Comparison of ENCODE assay signal across 8 cellular contexts in the genomic region with DNA sequence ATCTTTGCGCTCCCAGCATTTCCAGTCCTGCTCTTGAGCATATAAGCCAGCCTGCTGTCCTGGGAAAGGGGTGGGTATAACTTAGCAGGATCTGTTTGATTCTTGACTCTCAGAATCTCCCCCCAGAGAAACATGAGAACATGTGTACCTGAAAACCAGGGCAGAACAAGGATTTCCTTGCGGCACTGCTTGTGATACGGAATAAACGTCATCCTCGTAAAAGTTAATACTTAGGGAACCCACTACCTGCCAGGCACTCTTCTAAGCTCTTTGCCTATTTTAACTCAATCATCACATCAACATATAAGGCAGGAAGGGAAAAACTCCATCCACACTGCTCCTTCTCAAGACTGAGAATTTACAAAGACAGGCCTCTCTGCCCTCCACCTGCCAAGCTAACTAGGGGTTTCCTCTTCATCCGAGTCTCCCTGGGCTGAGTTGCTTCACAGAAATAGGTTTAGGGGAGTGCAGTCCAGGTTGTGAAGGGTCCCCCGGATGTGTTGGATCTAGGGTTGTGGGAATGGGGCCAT. TPM values are rescaled to one million over a fixed set of nuclear protein-coding genes. Genes with fewer than 3 reads are reported as not detected.
DNase-seq lines count a peak whose midpoint lies in the region; ATAC-seq and TF ChIP-seq lines count a peak whose summit lies in the region.

No MANE protein-coding gene starts in this region.

- no peaks in the 10 kb centered on the region for H3K27me3 Mint-ChIP-seq in activated CD4-positive, alpha-beta memory T cell treated with anti-CD3 and anti-CD28 coated beads for 36 hours

- no peaks in the 10 kb centered on the region for H3K36me3 ChIP-seq in HCT116 (ENCODE audit: control insufficient read depth in 1 of 2, insufficient read depth in 2 of 2, low read length in 2 of 2)
- H3K36me3 ChIP-seq in smooth muscle cell (ENCODE audit: low read depth) = no peaks in the 10 kb centered on the region

- H3K4me3 Mint-ChIP-seq in activated CD4-positive, alpha-beta memory T cell treated with anti-CD3 and anti-CD28 coated beads for 36 hours = peak overlapping the region; percentile 83

- POLR2A ChIA-PET in HCT116 (lab: Charles Lee) = no interaction called here
- POLR2A ChIA-PET in activated CD4-positive, alpha-beta memory T cell treated with anti-CD3 and anti-CD28 coated beads for 36 hours (lab: Charles Lee) = no interaction called here

- peak overlapping the region; percentile 65 to 80 for H3K4me3 ChIP-seq in HCT116 (replicated peaks in 1 of 2; ENCODE audit: low read depth in 1 of 2, low read length in 2 of 2)
- peak overlapping the region; percentile 31 for H3K4me3 ChIP-seq in right cardiac atrium (ENCODE audit: low read length)
- peak overlapping the region; percentile 78 for H3K4me3 ChIP-seq in smooth muscle cell

- CTCF ChIA-PET in HCT116 (lab: Charles Lee) = no interaction called here
- CTCF ChIA-PET in activated CD4-positive, alpha-beta memory T cell treated with anti-CD3 and anti-CD28 coated beads for 36 hours (lab: Charles Lee) = no interaction called here

- no peak for TF ChIP-seq RAD21 in HCT116 (IDR thresholded peaks at IDR 0.05; ENCODE audit: low read depth)

- peaks cover 2% of the 10 kb centered on the region for H3K36me3 Mint-ChIP-seq in activated CD4-positive, alpha-beta memory T cell treated with anti-CD3 and anti-CD28 coated beads for 36 hours

- TF ChIP-seq CTCF in HCT116 (IDR thresholded peaks at IDR 0.05 in 2 of 3, conservative IDR thresholded peaks at IDR 0.05 in 1 of 3; ENCODE audit: borderline replicate concordance in 1 of 3, insufficient read depth in 1 of 3, low read depth in 2 of 3, low read length in 2 of 3) = no peak
- no peak for TF ChIP-seq CTCF in smooth muscle cell (IDR thresholded peaks at IDR 0.05; ENCODE audit: borderline replicate concordance, insufficient read depth, poor library complexity, severe bottlenecking)
- TF ChIP-seq CTCF in omental fat pad (IDR thresholded peaks at IDR 0.05) = no peak

- peaks cover 0 to 13% of the 10 kb centered on the region in 2 experiments; a peak in 2 of 4 replicates for H3K4me1 ChIP-seq in HCT116 (ENCODE audit: control insufficient read depth in 1 of 2, insufficient read depth in 2 of 2, low read length in 2 of 2)
- no peaks in the 10 kb centered on the region for H3K4me1 ChIP-seq in right cardiac atrium (ENCODE audit: control insufficient read depth, insufficient read depth, low read length)
- H3K4me1 ChIP-seq in smooth muscle cell (ENCODE audit: low read depth) = peaks cover 6% of the 10 kb centered on the region

- H3K27ac ChIP-seq in HCT116 (ENCODE audit: low read depth, low read length) = peak overlapping the region; percentile 43
- H3K27ac ChIP-seq in right cardiac atrium (ENCODE audit: low read length) = peak overlapping the region; percentile 31
- H3K27ac ChIP-seq in smooth muscle cell (ENCODE audit: low read depth) = peak overlapping the region; percentile 72

- H2AFZ ChIP-seq in HCT116 (ENCODE audit: low read depth, low read length, poor library complexity, severe bottlenecking) = no peak overlapping the region
- H2AFZ ChIP-seq in smooth muscle cell (ENCODE audit: low read depth) = no peak overlapping the region

- intact Hi-C loops in HCT116 (cut with micrococcal nuclease) (loop anchor here (2.0 kb wide), 1 partner anchor 24 kb away; a partner anchor contains a TSS), right cardiac atrium (cut with DNase I) (no loop called here)
- intact Hi-C loops in activated CD4-positive, alpha-beta memory T cell treated with anti-CD3 and anti-CD28 coated beads for 36 hours (cut with micrococcal nuclease) = loop anchor here (1.0 kb wide), 3 partner anchors 25 to 129 kb away; a partner anchor contains a TSS

- RAD21 ChIA-PET in HCT116 (lab: Charles Lee; ENCODE audit: low non-redundant PET in 1 of 2, low total read pairs in 2 of 2, uncharacterized antibody in 2 of 2, unreplicated experiment in 2 of 2) = no interaction called here

- no peaks in the 10 kb centered on the region for H3K9me2 ChIP-seq in HCT116 (ENCODE audit: insufficient read depth)

- H3K9ac ChIP-seq in HCT116 (ENCODE audit: low read length) = peak overlapping the region; percentile 87
- H3K9ac ChIP-seq in smooth muscle cell (ENCODE audit: low read depth) = peak overlapping the region; percentile 92

- no peak for ATAC-seq in HCT116
- no peak for ATAC-seq in right cardiac atrium
- no peak for ATAC-seq in HG03135 (IDR thresholded peaks at IDR 0.05; ENCODE audit: unreplicated experiment)
- no peak for ATAC-seq in omental fat pad (ENCODE audit: low FRiP score)
- ATAC-seq in left lobe of liver = no peak

- no peak for DNase-seq in HCT116 (ENCODE audit: low read depth, low spot score)
- no peak for DNase-seq in activated CD4-positive, alpha-beta memory T cell treated with anti-CD3 and anti-CD28 coated beads for 36 hours
- DNase-seq in right cardiac atrium = no peak
- no peak for DNase-seq in smooth muscle cell (lab: John Stamatoyannopoulos, UW; ENCODE audit: unreplicated experiment)
- DNase-seq in omental fat pad (ENCODE audit: low spot score) = no peak
- no peak for DNase-seq in NAMALWA (ENCODE audit: low spot score)
- no peak for DNase-seq in left lobe of liver (ENCODE audit: low spot score)

- H3K27ac Mint-ChIP-seq in activated CD4-positive, alpha-beta memory T cell treated with anti-CD3 and anti-CD28 coated beads for 36 hours = peak overlapping the region; percentile 58

- H3K79me2 ChIP-seq in HCT116 (ENCODE audit: insufficient read depth, low read length) (peaks cover 6% of the 10 kb centered on the region; the same call in 1 of the 2 replicates), smooth muscle cell (ENCODE audit: low read depth) (no peaks in the 10 kb centered on the region)

- H3K4me1 Mint-ChIP-seq in activated CD4-positive, alpha-beta memory T cell treated with anti-CD3 and anti-CD28 coated beads for 36 hours (ENCODE audit: low read depth) = peaks cover 14% of the 10 kb centered on the region

- WGBS in right cardiac atrium = 48% methylated on average over 7 of the region's 7 CpGs
- 72% methylated on average over 7 of the region's 7 CpGs for WGBS in smooth muscle cell (ENCODE audit: low lambda C conversion rate)

- H3K27me3 ChIP-seq in HCT116 (ENCODE audit: insufficient read depth, low read length) (no peaks in the 10 kb centered on the region), right cardiac atrium (ENCODE audit: control insufficient read depth, insufficient read depth) (no peaks in the 10 kb centered on the region), smooth muscle cell (ENCODE audit: low read depth) (no peaks in the 10 kb centered on the region)

- H3K4me2 ChIP-seq in HCT116 (ENCODE audit: low read length) = peak overlapping the region; percentile 94
- H3K4me2 ChIP-seq in smooth muscle cell = peak overlapping the region; percentile 87

- no peaks in the 10 kb centered on the region for H3K9me3 Mint-ChIP-seq in activated CD4-positive, alpha-beta memory T cell treated with anti-CD3 and anti-CD28 coated beads for 36 hours

- no TSS peak for BruUV-seq in HCT116 (replicated peaks; lab: Mats Ljungman, UMichigan)

- H4K20me1 ChIP-seq in HCT116 (ENCODE audit: insufficient read depth) (no peaks in the 10 kb centered on the region), smooth muscle cell (ENCODE audit: low read depth) (no peaks in the 10 kb centered on the region)

- no peaks in the 10 kb centered on the region for H3F3A ChIP-seq in smooth muscle cell (ENCODE audit: low read depth)

- no peak for TF ChIP-seq POLR2A in HCT116 (IDR thresholded peaks at IDR 0.05; ENCODE audit: borderline replicate concordance, extremely low read depth, insufficient read depth, insufficient read length)

- H3K9me3 ChIP-seq in HCT116 (ENCODE audit: control insufficient read depth in 1 of 2, insufficient read depth in 1 of 2, low read depth in 1 of 2, low read length in 2 of 2) (no peaks in the 10 kb centered on the region), right cardiac atrium (ENCODE audit: control insufficient read depth, low read length) (no peaks in the 10 kb centered on the region), smooth muscle cell (replicated peaks; ENCODE audit: low read depth) (no peaks in the 10 kb centered on the region)

RNA-seq across cellular contexts. Expression of a gene that starts 1.1 kb away (rescaled TPM):
- total RNA-seq in HCT116 (2021; ENCODE audit: unreplicated experiment) (16.1 TPM), right cardiac atrium (1 to 10 TPM; 3.1 to 5.4 (median 4.4) TPM), smooth muscle cell (2.2 and 2.9 TPM in 2 replicates), omental fat pad (1 to 10 TPM; 3.3 to 8.4 (median 5.3) TPM), left lobe of liver (8.3 TPM)
- 14.3 and 15.9 TPM in 2 replicates for polyA plus RNA-seq in HCT116 (2012)
- total RNA-seq in activated CD4-positive, alpha-beta memory T cell treated with anti-CD3 and anti-CD28 coated beads for 36 hours = 10 to 100 TPM in 1 of 2 experiments, 1 to 10 TPM in 1; 8.4 to 10.3 TPM
- polyA plus RNA-seq in right cardiac atrium (4.5 TPM), smooth muscle cell (5.5 and 10.8 TPM in 2 replicates)

RNA-seq across cellular contexts. Expression of a gene that starts 23.7 kb away (rescaled TPM):
- total RNA-seq in HCT116 (2021; ENCODE audit: unreplicated experiment) = 0.05 TPM
- 0.05 and 0.20 TPM in 2 replicates for polyA plus RNA-seq in HCT116 (2012)
- not detected for total RNA-seq in activated CD4-positive, alpha-beta memory T cell treated with anti-CD3 and anti-CD28 coated beads for 36 hours
- not detected for total RNA-seq in right cardiac atrium
- polyA plus RNA-seq in right cardiac atrium = 0.14 TPM
- not detected in 2 replicates for total RNA-seq in smooth muscle cell
- not detected in 2 replicates for polyA plus RNA-seq in smooth muscle cell
- not detected for total RNA-seq in omental fat pad
- not detected for total RNA-seq in left lobe of liver

RNA-seq across cellular contexts. Expression of a gene that starts 24.4 kb away (rescaled TPM):
- 52.8 TPM for total RNA-seq in HCT116 (2021; ENCODE audit: unreplicated experiment)
- polyA plus RNA-seq in HCT116 (2012) = 39.4 and 52.9 TPM in 2 replicates
- total RNA-seq in activated CD4-positive, alpha-beta memory T cell treated with anti-CD3 and anti-CD28 coated beads for 36 hours = 10 to 100 TPM; 34.9 to 36.6 TPM
- 100 to 1,000 TPM in 2 of 4 donors, 10 to 100 TPM in 2; 88.1 to 126 (median 105) TPM for total RNA-seq in right cardiac atrium
- 133 TPM for polyA plus RNA-seq in right cardiac atrium
- 20.7 and 21.1 TPM in 2 replicates for total RNA-seq in smooth muscle cell
- 32.1 and 34.1 TPM in 2 replicates for polyA plus RNA-seq in smooth muscle cell
- total RNA-seq in omental fat pad = 10 to 100 TPM; 25.0 to 63.1 (median 33.2) TPM
- 45.6 TPM for total RNA-seq in left lobe of liver

RNA-seq across cellular contexts. Expression of a gene that starts 34.1 kb away (rescaled TPM):
- 0.64 TPM for total RNA-seq in HCT116 (2021; ENCODE audit: unreplicated experiment)
- 0.20 and 0.26 TPM in 2 replicates for polyA plus RNA-seq in HCT116 (2012)
- not detected for total RNA-seq in activated CD4-positive, alpha-beta memory T cell treated with anti-CD3 and anti-CD28 coated beads for 36 hours
- 100 to 1,000 TPM; 150 to 246 (median 173) TPM for total RNA-seq in right cardiac atrium
- polyA plus RNA-seq in right cardiac atrium = 298 TPM
- total RNA-seq in smooth muscle cell = 72.8 and 77.8 TPM in 2 replicates
- 99.5 and 125 TPM in 2 replicates for polyA plus RNA-seq in smooth muscle cell
- 10 to 100 TPM in 2 of 4 donors, 1 to 10 TPM in 2; 6.4 to 43.8 (median 14.5) TPM for total RNA-seq in omental fat pad
- total RNA-seq in left lobe of liver = 0.98 TPM

RNA-seq across cellular contexts. Expression of a gene that starts 54.5 kb away (rescaled TPM):
- total RNA-seq in HCT116 (2021; ENCODE audit: unreplicated experiment) (74.5 TPM), right cardiac atrium (10 to 100 TPM; 35.2 to 47.4 (median 41.0) TPM), smooth muscle cell (18.6 and 20.3 TPM in 2 replicates), omental fat pad (10 to 100 TPM; 32.0 to 39.8 (median 33.7) TPM), left lobe of liver (28.9 TPM)
- 49.0 and 58.0 TPM in 2 replicates for polyA plus RNA-seq in HCT116 (2012)
- 10 to 100 TPM; 48.5 to 49.1 TPM for total RNA-seq in activated CD4-positive, alpha-beta memory T cell treated with anti-CD3 and anti-CD28 coated beads for 36 hours
- polyA plus RNA-seq in right cardiac atrium (54.9 TPM), smooth muscle cell (71.4 and 74.8 TPM in 2 replicates)

Comparison
In these comparisons a context has a peak if more than half of its experiments do, and no peak if none do; other contexts are left out.
1. intact Hi-C loops: an anchor here in HCT116 (2.0 kb wide) and activated CD4-positive, alpha-beta memory T cell treated with anti-CD3 and anti-CD28 coated beads for 36 hours (1.0 kb wide); none called in right cardiac atrium.